ENCODE assay signal across 22 cellular contexts in genomic region chr1:34770891-34771508, GRCh38. TPM values are rescaled to one million over a fixed set of nuclear protein-coding genes. Genes with fewer than 3 reads are reported as not detected.
A peak's percentile ranks its signal among the peaks of the same experiment; 100 is the strongest.
DNase-seq lines count a peak whose midpoint lies in the region; ATAC-seq, FAIRE-seq and TF ChIP-seq lines count a peak whose summit lies in the region.
"Had no signal": no experiment of that assay in that cellular context is flagged by ENCODE, and none has a peak within 500 bp of the region (broad histone marks: within the 10 kb centered on the region; RNA-seq: fewer than 3 reads in every experiment).

No MANE protein-coding gene starts in this region.

- H2BK12ac ChIP-seq in H1 (ENCODE audit: low read depth, low read length), result no peak overlapping the region

- H4K5ac ChIP-seq in H1 (ENCODE audit: insufficient read length, low read depth, low read length), result no peak overlapping the region

- DNase-seq in MCF 10A (ENCODE audit: unreplicated experiment), result peak; percentile 47
- DNase-seq in breast epithelium (ENCODE audit: low spot score in 2 of 2), result no peak
- no peak for DNase-seq in H1 (ENCODE audit: low read depth in 1 of 2, low spot score in 2 of 2)
- peak; percentile 69 for DNase-seq in putamen (ENCODE audit: low spot score)
- no peak for DNase-seq in type B pancreatic cell (ENCODE audit: extremely low spot score, unreplicated experiment)
- DNase-seq in NCI-H526 treated with DMSO at 0.1 percent for 48 hours (lab: John Stamatoyannopoulos, UW), result no peak
- DNase-seq: 8988T, GF-D8, Karpas-422, MM.1S, NCI-H1092 treated with DMSO at 0.1 percent for 48 hours, NCI-H1694, NCI-H2107, NCI-H226, NCI-H524 treated with DMSO at 0.1 percent for 48 hours, OCI-M1 had no signal

- intact Hi-C loops in MCF 10A (cut with micrococcal nuclease), result no loop called here
- intact Hi-C loops in breast epithelium (cut with DNase I; ENCODE audit: low total_unique reads), result no loop called here

- no peak overlapping the region for H3K4ac ChIP-seq in H1 (replicated peaks; ENCODE audit: insufficient read length, low read depth, low read length)

- 0 out of 2 replicates have a peak, but pooled peaks cover 2% of the 10 kb centered on the region for H3K23me2 ChIP-seq in H1 (ENCODE audit: low read depth, low read length)

- no peak for TF ChIP-seq RAD21 in H1 (IDR thresholded peaks at IDR 0.05 in 1 of 2, conservative IDR thresholded peaks at IDR 0.05 in 1 of 2; ENCODE audit: low read depth in 2 of 2, low read length in 2 of 2)

- no peak overlapping the region for H3K56ac ChIP-seq in H1 (replicated peaks; ENCODE audit: insufficient read length, low read depth, low read length)

- H4K91ac ChIP-seq in H1 (replicated peaks; ENCODE audit: insufficient read length, low read length), result no peak overlapping the region

- H3K18ac ChIP-seq in H1 (ENCODE audit: extremely low read depth, low read length), result no peak overlapping the region

- H3K79me1 ChIP-seq in H1 (ENCODE audit: low read depth, low read length), result no peaks in the 10 kb centered on the region

- H3K27ac Mint-ChIP-seq in MCF 10A (ENCODE audit: low read depth, unreplicated experiment) (no peak overlapping the region), type B pancreatic cell (no peak overlapping the region)
- no peak overlapping the region for H3K27ac Mint-ChIP-seq in activated T-helper 17 cell treated with anti-CD3 and anti-CD28 coated beads, Interleukin-2, amount 50 U/mL, for 72 hours

- no peak overlapping the region for H2BK5ac ChIP-seq in H1 (ENCODE audit: low read depth, low read length)

- no peaks in the 10 kb centered on the region for H3K79me2 ChIP-seq in H1 (ENCODE audit: control insufficient read depth in 1 of 2, insufficient read depth in 2 of 2, low read length in 2 of 2)

- no peak overlapping the region for H3K23ac ChIP-seq in H1 (ENCODE audit: insufficient read length)

- H3K36me3 Mint-ChIP-seq in MCF 10A (ENCODE audit: insufficient read depth, unreplicated experiment) (no peaks in the 10 kb centered on the region), type B pancreatic cell (no peaks in the 10 kb centered on the region)
- no peaks in the 10 kb centered on the region for H3K36me3 Mint-ChIP-seq in activated T-helper 17 cell treated with anti-CD3 and anti-CD28 coated beads, Interleukin-2, amount 50 U/mL, for 72 hours (ENCODE audit: low read depth)

- POLR2A ChIA-PET in MCF 10A (lab: Yijun Ruan, JAX) (interaction anchor here (1.2 to 3.7 kb wide), 2 partner anchors 9 to 16 kb away, joined by 8 to 23 read pairs; partner anchors contain the start of genes GJB3 and GJB5), H1 (lab: Charles Lee; ENCODE audit: partially characterized antibody) (interaction anchor here (1.2 kb wide), 1 partner anchor 11 kb away, joined by 3 read pairs; no protein-coding TSS in a partner anchor)

- H3K4me3 Mint-ChIP-seq in MCF 10A (ENCODE audit: unreplicated experiment) (no peak overlapping the region), type B pancreatic cell (no peak overlapping the region)
- no peak overlapping the region for H3K4me3 Mint-ChIP-seq in activated T-helper 17 cell treated with anti-CD3 and anti-CD28 coated beads, Interleukin-2, amount 50 U/mL, for 72 hours

- CTCF ChIA-PET in MCF 10A (lab: Yijun Ruan, JAX), result interaction anchor here (0.6 to 1.6 kb wide), 8 partner anchors 10 to 805 kb away, joined by 3 to 6 read pairs (median 3); partner anchors contain the start of genes GJB3, SMIM12 and ZMYM1
- CTCF ChIA-PET in H1 (lab: Charles Lee; ENCODE audit: partially characterized antibody), result interaction anchor here (0.7 to 1.8 kb wide), 6 partner anchors 9 to 96 kb away, joined by 3 to 4 read pairs (median 3); no protein-coding TSS in a partner anchor

- H3K27ac ChIP-seq in breast epithelium (no peak overlapping the region), H1 (ENCODE audit: low read depth, low read length) (no peak overlapping the region)
- H3K27ac ChIP-seq: BLaER1 treated with 17β-estradiol and CSF1 and Interleukin-3, amounts not matched to agents 10 nM and 100 nM had no signal

- no peak for ATAC-seq in GM19328 (IDR thresholded peaks at IDR 0.05; ENCODE audit: unreplicated experiment)
- ATAC-seq in activated T-helper 17 cell treated with anti-CD3 and anti-CD28 coated beads, Interleukin-2, amount 50 U/mL, for 72 hours (replicated peaks), result no peak

- no peak for TF ChIP-seq EP300 in H1 (IDR thresholded peaks at IDR 0.05; ENCODE audit: borderline replicate concordance in 1 of 2, low read depth in 2 of 2, low read length in 2 of 2)

- no peak overlapping the region for H3K4me2 ChIP-seq in H1 (ENCODE audit: insufficient read depth in 1 of 2, low read depth in 2 of 2, low read length in 2 of 2)
- H3K4me2 ChIP-seq: BLaER1 treated with 17β-estradiol and CSF1 and Interleukin-3, amounts not matched to agents 10 nM and 100 nM had no signal

- no peak overlapping the region for H3K14ac ChIP-seq in H1 (ENCODE audit: insufficient read length)

- no peak overlapping the region for H4K8ac ChIP-seq in H1 (ENCODE audit: extremely low read depth, insufficient read depth, low read length)

- no peak for FAIRE-seq in H1 (lab: Jason Lieb, UNC)
- FAIRE-seq: H54 had no signal

- no peak overlapping the region for H2AK5ac ChIP-seq in H1 (ENCODE audit: low read depth, low read length)

- H3K27me3 Mint-ChIP-seq in MCF 10A (ENCODE audit: insufficient read depth, unreplicated experiment) (no peaks in the 10 kb centered on the region), type B pancreatic cell (peaks cover 2% of the 10 kb centered on the region)
- peaks cover 3% of the 10 kb centered on the region for H3K27me3 Mint-ChIP-seq in activated T-helper 17 cell treated with anti-CD3 and anti-CD28 coated beads, Interleukin-2, amount 50 U/mL, for 72 hours

- H3K4me3 ChIP-seq in breast epithelium (no peak overlapping the region), H1 (ENCODE audit: extremely low read depth in 1 of 4, insufficient read depth in 2 of 4, low read depth in 3 of 4, low read length in 4 of 4) (no peak overlapping the region)
- H3K4me3 ChIP-seq: BLaER1 treated with 17β-estradiol and CSF1 and Interleukin-3, amounts not matched to agents 10 nM and 100 nM had no signal

- no peaks in the 10 kb centered on the region for H3K27me3 ChIP-seq in breast epithelium
- 0 out of 7 replicates have a peak, but pooled peaks cover 0 to 4% (median 0%) of the 10 kb centered on the region in 4 experiments for H3K27me3 ChIP-seq in H1 (replicated peaks in 1 of 4; ENCODE audit: control insufficient read depth in 3 of 4, extremely low read depth in 1 of 4, insufficient read depth in 3 of 4, low read length in 3 of 4)
- H3K27me3 ChIP-seq: BLaER1 treated with 17β-estradiol and CSF1 and Interleukin-3, amounts not matched to agents 10 nM and 100 nM had no signal

- TF ChIP-seq CTCF in MCF 10A (IDR thresholded peaks at IDR 0.05; ENCODE audit: unreplicated experiment) (no peak), breast epithelium (IDR thresholded peaks at IDR 0.05) (no peak), H1 (IDR thresholded peaks at IDR 0.05; ENCODE audit: control extremely low read depth in 1 of 3, insufficient read depth in 1 of 3, low read depth in 1 of 3, low read length in 3 of 3) (no peak), type B pancreatic cell (conservative IDR thresholded peaks at IDR 0.05) (no peak)

- no peaks in the 10 kb centered on the region for H3K4me1 ChIP-seq in breast epithelium
- H3K4me1 ChIP-seq in H1 (replicated peaks in 1 of 4; ENCODE audit: control insufficient read depth in 3 of 4, insufficient read depth in 4 of 4, low read length in 3 of 4), result no peaks in the 10 kb centered on the region

- no peaks in the 10 kb centered on the region for H4K20me1 ChIP-seq in H1 (replicated peaks in 1 of 2; ENCODE audit: control insufficient read depth in 1 of 2, insufficient read depth in 2 of 2, low read length in 2 of 2)
- H4K20me1 ChIP-seq: BLaER1 treated with 17β-estradiol and CSF1 and Interleukin-3, amounts not matched to agents 10 nM and 100 nM had no signal

- H3K4me1 Mint-ChIP-seq in MCF 10A (ENCODE audit: insufficient read depth, unreplicated experiment) (no peaks in the 10 kb centered on the region), type B pancreatic cell (ENCODE audit: unreplicated experiment) (no peaks in the 10 kb centered on the region)
- H3K4me1 Mint-ChIP-seq in activated T-helper 17 cell treated with anti-CD3 and anti-CD28 coated beads, Interleukin-2, amount 50 U/mL, for 72 hours, result no peaks in the 10 kb centered on the region

- no peak overlapping the region for H2BK120ac ChIP-seq in H1 (replicated peaks; ENCODE audit: low read depth, low read length)

- H2BK20ac ChIP-seq in H1 (ENCODE audit: low read length), result no peak overlapping the region; the same call in 1 of the 2 replicates

- no peak overlapping the region for H3K9ac ChIP-seq in H1 (replicated peaks in 1 of 4; ENCODE audit: extremely low read depth in 1 of 4, low read depth in 3 of 4, low read length in 3 of 4)
- H3K9ac ChIP-seq: BLaER1 treated with 17β-estradiol and CSF1 and Interleukin-3, amounts not matched to agents 10 nM and 100 nM had no signal

- BruUV-seq in MCF 10A (replicated peaks; lab: Mats Ljungman, UMichigan), result no TSS peak

- H2AFZ ChIP-seq in H1 (ENCODE audit: low read length), result no peak overlapping the region

- H3K9me3 Mint-ChIP-seq in MCF 10A (ENCODE audit: unreplicated experiment) (no peaks in the 10 kb centered on the region), type B pancreatic cell (no peaks in the 10 kb centered on the region)
- no peaks in the 10 kb centered on the region for H3K9me3 Mint-ChIP-seq in activated T-helper 17 cell treated with anti-CD3 and anti-CD28 coated beads, Interleukin-2, amount 50 U/mL, for 72 hours

- TF ChIP-seq POLR2A in breast epithelium (IDR thresholded peaks at IDR 0.05) (no peak), H1 (IDR thresholded peaks at IDR 0.05; ENCODE audit: control extremely low read depth in 1 of 2, low read depth in 2 of 2, low read length in 2 of 2) (no peak)

- no peaks in the 10 kb centered on the region for H3K9me3 ChIP-seq in breast epithelium
- no peaks in the 10 kb centered on the region for H3K9me3 ChIP-seq in H1 (ENCODE audit: insufficient read depth in 2 of 2, low read depth in 1 of 2, low read length in 1 of 2)
- H3K9me3 ChIP-seq: BLaER1 treated with 17β-estradiol and CSF1 and Interleukin-3, amounts not matched to agents 10 nM and 100 nM had no signal

- no peak overlapping the region for H2BK15ac ChIP-seq in H1 (ENCODE audit: low read length)

- WGBS in H1 (ENCODE audit: extremely low coverage in 1 of 2, insufficient coverage in 1 of 2, insufficient read length in 1 of 2, insufficient replicate concordance in 2 of 2, low coverage in 1 of 2, low lambda C conversion rate in 2 of 2, missing lambda C conversion rate in 1 of 2), 2 experiments, result 94% methylated on average over 5 of the region's 5 CpGs; no CpG with 5 or more reads in 1 of the 2 experiments

- H3K36me3 ChIP-seq in breast epithelium, result no peaks in the 10 kb centered on the region
- H3K36me3 ChIP-seq in H1 (ENCODE audit: control insufficient read depth in 2 of 4, insufficient read depth in 4 of 4, low read length in 3 of 4), result no peaks in the 10 kb centered on the region
- H3K36me3 ChIP-seq: BLaER1 treated with 17β-estradiol and CSF1 and Interleukin-3, amounts not matched to agents 10 nM and 100 nM had no signal

RNA-seq across cellular contexts. Expression of gene GJB3, which starts 10.0 kb away (rescaled TPM):
- total RNA-seq in MCF 10A (2022) (67.1 and 74.8 TPM in 2 replicates), breast epithelium (1 to 10 TPM in 1 of 3 donors, under 1 TPM in 1, not detected in 1; 0.33 to 1.2 TPM), type B pancreatic cell (ENCODE audit: low replicate concordance) (6.5 and 19.5 TPM in 2 replicates)
- total RNA-seq in H1 (2021; fragmentation: NEBNext Ultra II Directional; extraction: Animal tissue kit (Norgen Biotek cat#: 25700)), result 0.93 and 1.1 TPM in 2 replicates
- 1.6 and 1.7 TPM in 2 replicates for polyA plus RNA-seq in H1 (2011; rRNA removed)
- 1.0 TPM for polyA plus RNA-seq in H1 (2011; cell fraction: cytosol; rRNA removed)
- polyA plus RNA-seq in H1 (2011; cell fraction: nucleus; rRNA removed), result 0.81 TPM
- 0.90 to 1.2 TPM (median 1.2 TPM) in 4 replicates for polyA plus RNA-seq in H1 (2012, experiment 1 of 2)
- polyA plus RNA-seq in H1 (2012, experiment 2 of 2), result 1.6 TPM
- polyA plus RNA-seq in H1 (2013, experiment 1 of 2), result 2.6 TPM
- polyA plus RNA-seq in H1 (2013, experiment 2 of 2), result 2.7 TPM
- polyA minus RNA-seq in H1 (2011; rRNA and poly(A)+ RNA removed), result 0.29 and 0.82 TPM in 2 replicates
- not detected for polyA minus RNA-seq in H1 (2011; cell fraction: cytosol; rRNA and poly(A)+ RNA removed)
- 0.90 TPM for polyA minus RNA-seq in H1 (2011; cell fraction: nucleus; rRNA and poly(A)+ RNA removed)
- total RNA-seq in activated T-helper 17 cell treated with anti-CD3 and anti-CD28 coated beads, Interleukin-2, amount 50 U/mL, for 72 hours, result not detected
- total RNA-seq: Daoy, RPMI7951 had no signal

RNA-seq across cellular contexts. Expression of gene GJB4, which starts 11.5 kb away (rescaled TPM):
- total RNA-seq in MCF 10A (2022) (0.27 and 0.28 TPM in 2 replicates), breast epithelium (under 1 TPM in 1 of 3 donors, not detected in 2; 0.15 TPM), type B pancreatic cell (ENCODE audit: low replicate concordance) (0.48 and 0.50 TPM in 2 replicates)
- 0.11 and 0.20 TPM in 2 replicates for total RNA-seq in H1 (2021; fragmentation: NEBNext Ultra II Directional; extraction: Animal tissue kit (Norgen Biotek cat#: 25700))
- 0.36 and 0.41 TPM in 2 replicates for polyA plus RNA-seq in H1 (2011; rRNA removed)
- 0.30 TPM for polyA plus RNA-seq in H1 (2011; cell fraction: cytosol; rRNA removed)
- polyA plus RNA-seq in H1 (2011; cell fraction: nucleus; rRNA removed), result 0.24 TPM
- 0.13 to 0.45 TPM (median 0.24 TPM) in 4 replicates for polyA plus RNA-seq in H1 (2012, experiment 1 of 2)
- 0.17 TPM for polyA plus RNA-seq in H1 (2012, experiment 2 of 2)
- polyA plus RNA-seq in H1 (2013, experiment 1 of 2), result 0.24 TPM
- polyA plus RNA-seq in H1 (2013, experiment 2 of 2), result 0.24 TPM
- polyA minus RNA-seq in H1 (2011; rRNA and poly(A)+ RNA removed), result 0.17 and 0.57 TPM in 2 replicates
- not detected for polyA minus RNA-seq in H1 (2011; cell fraction: cytosol; rRNA and poly(A)+ RNA removed)
- polyA minus RNA-seq in H1 (2011; cell fraction: nucleus; rRNA and poly(A)+ RNA removed), result 0.70 TPM
- not detected for total RNA-seq in activated T-helper 17 cell treated with anti-CD3 and anti-CD28 coated beads, Interleukin-2, amount 50 U/mL, for 72 hours
- total RNA-seq: RPMI7951 had no signal

RNA-seq across cellular contexts. Expression of gene GJB5, which starts 16.2 kb away (rescaled TPM):
- total RNA-seq in MCF 10A (2022) (26.5 and 33.2 TPM in 2 replicates), breast epithelium (1 to 10 TPM in 1 of 3 donors, under 1 TPM in 1, not detected in 1; 0.73 to 1.3 TPM), type B pancreatic cell (ENCODE audit: low replicate concordance) (2.0 and 7.5 TPM in 2 replicates)
- 0.71 and 0.86 TPM in 2 replicates for total RNA-seq in H1 (2021; fragmentation: NEBNext Ultra II Directional; extraction: Animal tissue kit (Norgen Biotek cat#: 25700))
- polyA plus RNA-seq in H1 (2011; rRNA removed), result 3.1 and 3.3 TPM in 2 replicates
- polyA plus RNA-seq in H1 (2011; cell fraction: cytosol; rRNA removed), result 2.5 TPM
- 1.9 TPM for polyA plus RNA-seq in H1 (2011; cell fraction: nucleus; rRNA removed)
- polyA plus RNA-seq in H1 (2012, experiment 1 of 2), result 0.69 to 1.5 TPM (median 1.1 TPM) in 4 replicates
- polyA plus RNA-seq in H1 (2012, experiment 2 of 2), result 1.2 TPM
- polyA plus RNA-seq in H1 (2013, experiment 1 of 2), result 1.4 TPM
- polyA plus RNA-seq in H1 (2013, experiment 2 of 2), result 1.4 TPM
- 1.0 and 1.7 TPM in 2 replicates for polyA minus RNA-seq in H1 (2011; rRNA and poly(A)+ RNA removed)
- not detected for polyA minus RNA-seq in H1 (2011; cell fraction: cytosol; rRNA and poly(A)+ RNA removed)
- 1.4 TPM for polyA minus RNA-seq in H1 (2011; cell fraction: nucleus; rRNA and poly(A)+ RNA removed)
- not detected for total RNA-seq in activated T-helper 17 cell treated with anti-CD3 and anti-CD28 coated beads, Interleukin-2, amount 50 U/mL, for 72 hours
- total RNA-seq: Daoy, RPMI7951 had no signal

RNA-seq across cellular contexts. Expression of gene GJA4, which starts 21.8 kb away (rescaled TPM):
- total RNA-seq in MCF 10A (2022), result not detected in 2 replicates
- 10 to 100 TPM in 2 of 3 donors, 1 to 10 TPM in 1; 8.9 to 39.3 (median 18.9) TPM for total RNA-seq in breast epithelium
- total RNA-seq in H1 (2021; fragmentation: NEBNext Ultra II Directional; extraction: Animal tissue kit (Norgen Biotek cat#: 25700)), result 2.7 and 3.2 TPM in 2 replicates
- 3.9 and 4.3 TPM in 2 replicates for polyA plus RNA-seq in H1 (2011; rRNA removed)
- polyA plus RNA-seq in H1 (2011; cell fraction: cytosol; rRNA removed), result 2.4 TPM
- polyA plus RNA-seq in H1 (2011; cell fraction: nucleus; rRNA removed), result 3.8 TPM
- 1.6 to 3.4 TPM (median 2.7 TPM) in 4 replicates for polyA plus RNA-seq in H1 (2012, experiment 1 of 2)
- polyA plus RNA-seq in H1 (2012, experiment 2 of 2), result 2.7 TPM
- polyA plus RNA-seq in H1 (2013, experiment 1 of 2), result 14.8 TPM
- 15.5 TPM for polyA plus RNA-seq in H1 (2013, experiment 2 of 2)
- polyA minus RNA-seq in H1 (2011; rRNA and poly(A)+ RNA removed), result 0.82 and 1.0 TPM in 2 replicates
- 2.1 TPM for polyA minus RNA-seq in H1 (2011; cell fraction: cytosol; rRNA and poly(A)+ RNA removed)
- polyA minus RNA-seq in H1 (2011; cell fraction: nucleus; rRNA and poly(A)+ RNA removed), result 1.9 TPM
- total RNA-seq in type B pancreatic cell (ENCODE audit: low replicate concordance), result 0.67 and 0.87 TPM in 2 replicates
- total RNA-seq in activated T-helper 17 cell treated with anti-CD3 and anti-CD28 coated beads, Interleukin-2, amount 50 U/mL, for 72 hours, result not detected
- total RNA-seq: Daoy, RPMI7951 had no signal

Comparison
In these comparisons a context has a peak if more than half of its experiments do, and no peak if none do; other contexts are left out.
1. DNase-seq: peak in MCF 10A (single experiment) and putamen (single experiment); none in breast epithelium (0 of 2), H1 (0 of 2), type B pancreatic cell (single experiment) and NCI-H526 treated with DMSO at 0.1 percent for 48 hours (single experiment).